22 cellular contexts compared by ENCODE assay signal in the genomic region with DNA sequence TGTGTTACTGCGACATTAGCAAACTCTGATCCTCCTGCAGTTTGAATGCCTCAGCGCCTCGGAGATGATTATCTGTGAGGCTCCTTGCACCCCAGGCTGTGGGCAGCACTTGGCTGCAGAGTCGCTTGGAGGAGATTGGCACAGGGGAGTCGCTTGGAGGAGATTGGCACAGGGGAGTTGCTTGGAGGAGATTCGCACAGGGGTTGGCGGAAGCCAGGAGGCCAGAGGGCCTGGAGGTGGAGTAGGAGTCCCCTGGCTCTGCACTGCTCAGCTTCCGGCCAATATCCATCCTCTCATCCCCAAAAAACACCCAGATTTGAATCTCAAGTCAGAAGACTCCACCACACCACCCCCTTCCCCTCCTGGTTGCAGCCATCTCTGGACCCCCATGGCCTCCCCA.
DNase-seq lines count a peak whose midpoint lies in the region; ATAC-seq and TF ChIP-seq lines count a peak whose summit lies in the region.
"Had no signal": no experiment of that assay in that cellular context is flagged by ENCODE, and none has a peak within 500 bp of the region (broad histone marks: within the 10 kb centered on the region; RNA-seq: fewer than 3 reads in every experiment).

No MANE protein-coding gene starts in this region.

- H3K4me2 ChIP-seq in neuronal stem cell (ENCODE audit: insufficient read depth, low read length, poor library complexity, severe bottlenecking) = no peak overlapping the region
- H3K4me2 ChIP-seq: BLaER1 had no signal

- H2BK15ac ChIP-seq in neuronal stem cell (ENCODE audit: low read length) = no peak overlapping the region

- H2BK120ac ChIP-seq in neuronal stem cell (ENCODE audit: low read depth, low read length) = no peak overlapping the region

- H3K27me3 ChIP-seq in dorsolateral prefrontal cortex (no peaks in the 10 kb centered on the region), neuronal stem cell (ENCODE audit: control insufficient read depth in 3 of 3, insufficient read depth in 3 of 3, low read depth in 1 of 3, low read length in 3 of 3) (peaks cover 0 to 25% (median 2%) of the 10 kb centered on the region in 3 experiments), spleen (replicated peaks in 1 of 7) (peaks cover 0 to 35% (median 0%) of the 10 kb centered on the region in 7 donors)
- H3K27me3 ChIP-seq: BE2C, BLaER1 had no signal

- H4K8ac ChIP-seq in neuronal stem cell (ENCODE audit: low read depth, low read length) = no peak overlapping the region

- H3K27ac ChIP-seq in dorsolateral prefrontal cortex (peak overlapping the region in 32 of 59 donors; percentile 4 to 82 (median 72)), neuronal stem cell (replicated peaks; ENCODE audit: low read length) (no peak overlapping the region), spleen (no peak overlapping the region)
- H3K27ac ChIP-seq: BLaER1 had no signal

- H4K91ac ChIP-seq in neuronal stem cell (ENCODE audit: low read depth, low read length, poor library complexity) = no peak overlapping the region

- no peak for TF ChIP-seq POLR2A in spleen (IDR thresholded peaks at IDR 0.05)
- no peak for TF ChIP-seq POLR2A in GM18505 (IDR thresholded peaks at IDR 0.05; ENCODE audit: borderline replicate concordance, extremely low read depth, insufficient read depth, insufficient read length)

- no peak overlapping the region for H3K23ac ChIP-seq in neuronal stem cell (ENCODE audit: low read depth, low read length, poor library complexity)

- H3K9ac ChIP-seq in neuronal stem cell (ENCODE audit: low read depth, low read length, poor library complexity) = no peak overlapping the region
- H3K9ac ChIP-seq: BLaER1 had no signal

- ATAC-seq in HG02870 (IDR thresholded peaks at IDR 0.05; ENCODE audit: unreplicated experiment) (no peak), GM18505 (IDR thresholded peaks at IDR 0.05; ENCODE audit: unreplicated experiment) (no peak), HG02759 (IDR thresholded peaks at IDR 0.05; ENCODE audit: unreplicated experiment) (no peak)
- ATAC-seq: GM12878 had no signal

- TF ChIP-seq CTCF in dorsolateral prefrontal cortex (IDR thresholded peaks at IDR 0.05 in 54 of 56, conservative IDR thresholded peaks at IDR 0.05 in 2 of 56; ENCODE audit: low read depth in 1 of 56, partially characterized antibody in 56 of 56) (no peak), spleen (IDR thresholded peaks at IDR 0.05 in 8 of 11, conservative IDR thresholded peaks at IDR 0.05 in 3 of 11) (no peak)

- no peak overlapping the region for H3K14ac ChIP-seq in neuronal stem cell (ENCODE audit: low read length)

- H3K4me1 ChIP-seq in neuronal stem cell (ENCODE audit: control insufficient read depth in 2 of 2, insufficient read depth in 1 of 2, low read depth in 1 of 2, low read length in 2 of 2) = peaks cover 0 to 15% of the 10 kb centered on the region in 2 donors
- no peaks in the 10 kb centered on the region for H3K4me1 ChIP-seq in spleen
- H3K4me1 ChIP-seq: BE2C had no signal

- H2BK12ac ChIP-seq in neuronal stem cell (ENCODE audit: low read length) = no peak overlapping the region

- no peaks in the 10 kb centered on the region for H3K79me1 ChIP-seq in neuronal stem cell (ENCODE audit: low read depth, low read length)

- no peak overlapping the region for H2AFZ ChIP-seq in neuronal stem cell (ENCODE audit: low read length)

- intact Hi-C loops in dorsolateral prefrontal cortex (cut with DNase I) (no loop called here), spleen (cut with DNase I; ENCODE audit: low total_unique reads) (no loop called here)

- H3K18ac ChIP-seq in neuronal stem cell (ENCODE audit: low read length) = peak overlapping the region; percentile 11

- no peak overlapping the region for H2BK5ac ChIP-seq in neuronal stem cell (ENCODE audit: low read length)

- no peak overlapping the region for H3K4me3 ChIP-seq in dorsolateral prefrontal cortex
- H3K4me3 ChIP-seq in neuronal stem cell (ENCODE audit: low read length in 2 of 2) = no peak overlapping the region
- H3K4me3 ChIP-seq in spleen = no peak overlapping the region
- H3K4me3 ChIP-seq: BLaER1, GM12878 had no signal

- H2AK5ac ChIP-seq in neuronal stem cell (ENCODE audit: low read depth, low read length) = peak overlapping the region; percentile 30

- DNase-seq in dorsolateral prefrontal cortex (no peak), neuronal stem cell (ENCODE audit: low spot score) (no peak), spleen (peak; percentile 58)
- DNase-seq: 8988T; ACHN; BE2C; C1 segment of cervical spinal cord; CD4-positive, alpha-beta memory T cell; CD4-positive, CD25-positive, alpha-beta regulatory T cell; CD8-positive, alpha-beta memory T cell; COR-L47; DMS 273 treated with DMSO at 0.1 percent for 48 hours; DMS153; DMS53; DND-41; EL; GDM1 had no signal

- H3K4ac ChIP-seq in neuronal stem cell (ENCODE audit: low read length) = no peak overlapping the region

- H3K36me3 ChIP-seq in neuronal stem cell (replicated peaks in 1 of 2; ENCODE audit: control insufficient read depth in 2 of 2, insufficient read depth in 2 of 2, low read length in 2 of 2) = no peaks in the 10 kb centered on the region
- H3K36me3 ChIP-seq in spleen = no peaks in the 10 kb centered on the region
- H3K36me3 ChIP-seq: BE2C, BLaER1 had no signal

- H3K9me3 ChIP-seq in neuronal stem cell (replicated peaks in 1 of 2; ENCODE audit: control insufficient read depth in 2 of 2, insufficient read depth in 1 of 2, low read depth in 1 of 2, low read length in 2 of 2) (no peaks in the 10 kb centered on the region), spleen (no peaks in the 10 kb centered on the region)
- H3K9me3 ChIP-seq: BE2C, BLaER1 had no signal

- WGBS in neuronal stem cell (ENCODE audit: extremely low coverage in 2 of 2, insufficient read length in 2 of 2, insufficient replicate concordance in 1 of 2), 2 donors = no CpG with 5 or more reads among the region's 8 CpGs
- 82 to 93% (median 88%) methylated on average over 8 of the region's 8 CpGs for WGBS in spleen, 5 donors

Comparison
In these comparisons a context has a peak if more than half of its experiments do, and no peak if none do; other contexts are left out.
1. H3K27ac ChIP-seq: peak in dorsolateral prefrontal cortex (32 of 59); none in neuronal stem cell (single experiment) and spleen (0 of 8).